Comparison of ENCODE assay signal across 18 cellular contexts in genomic region chr2:70214958-70215357, GRCh38. TPM values are rescaled to one million over a fixed set of nuclear protein-coding genes. Genes with fewer than 3 reads are reported as not detected.
DNase-seq lines count a peak whose midpoint lies in the region; ATAC-seq lines count a peak whose summit lies in the region.
"Had no signal": no experiment of that assay in that cellular context is flagged by ENCODE, and none has a peak within 500 bp of the region (broad histone marks: within the 10 kb centered on the region; RNA-seq: fewer than 3 reads in every experiment).

No MANE protein-coding gene starts in this region.

- DNase-seq in EH (ENCODE audit: low read depth), result peak; percentile 93
- DNase-seq in SK-N-MC (ENCODE audit: low read depth, low spot score), result no peak
- DNase-seq in fibroblast of gingiva (ENCODE audit: low read depth), result peak; percentile 26
- no peak for DNase-seq in neuronal stem cell (ENCODE audit: low spot score)
- DNase-seq: activated naive CD4-positive, alpha-beta T cell treated with anti-CD3 and anti-CD28 coated beads, Interleukin-2, amount 50 U/mL, for 16 hours; CD4-positive, CD25-positive, alpha-beta regulatory T cell; DMS153; left colon; mucosa of descending colon; NCI-H1694; NCI-H345; NK-92 treated with Interleukin-12 subunit alpha and Interleukin-12 subunit beta, amount 100 ng/mL, for 24 hours; stimulated activated CD4-positive, alpha-beta T cell treated with anti-CD3 and anti-CD28 coated beads, Interleukin-4, amount 100 ng/mL, for 4 hours had no signal

- H3K27ac ChIP-seq in SK-N-MC (peak overlapping the region; percentile 12), neuronal stem cell (replicated peaks; ENCODE audit: low read length) (no peak overlapping the region)
- H3K27ac ChIP-seq: suprapubic skin had no signal

- H3K4me2 ChIP-seq in skeletal muscle satellite cell (ENCODE audit: low read length) (peak overlapping the region; percentile 46), neuronal stem cell (ENCODE audit: insufficient read depth, low read length, poor library complexity, severe bottlenecking) (no peak overlapping the region)

- H2BK12ac ChIP-seq in neuronal stem cell (ENCODE audit: low read length), result no peak overlapping the region

- no peak overlapping the region for H4K8ac ChIP-seq in neuronal stem cell (ENCODE audit: low read depth, low read length)

- H3K36me3 ChIP-seq in SK-N-MC (ENCODE audit: insufficient read depth, low read length), result peaks cover 68% of the 10 kb centered on the region
- H3K36me3 ChIP-seq in skeletal muscle satellite cell (ENCODE audit: insufficient read depth, low read length), result peaks cover 57% of the 10 kb centered on the region
- H3K36me3 ChIP-seq in neuronal stem cell (replicated peaks in 1 of 2; ENCODE audit: control insufficient read depth in 2 of 2, insufficient read depth in 2 of 2, low read length in 2 of 2), result peaks cover 23 to 100% of the 10 kb centered on the region in 2 donors

- no peaks in the 10 kb centered on the region for H3K79me1 ChIP-seq in neuronal stem cell (ENCODE audit: low read depth, low read length)

- no peak overlapping the region for H3K4me3 ChIP-seq in SK-N-MC
- H3K4me3 ChIP-seq in skeletal muscle satellite cell (ENCODE audit: low read length), result no peak overlapping the region
- no peak overlapping the region for H3K4me3 ChIP-seq in neuronal stem cell (ENCODE audit: low read length in 2 of 2)
- H3K4me3 ChIP-seq: mucosa of descending colon, suprapubic skin had no signal

- no peak overlapping the region for H4K91ac ChIP-seq in neuronal stem cell (ENCODE audit: low read depth, low read length, poor library complexity)

- no peak overlapping the region for H3K14ac ChIP-seq in neuronal stem cell (ENCODE audit: low read length)

- no peak overlapping the region for H3K23ac ChIP-seq in neuronal stem cell (ENCODE audit: low read depth, low read length, poor library complexity)

- H3K4ac ChIP-seq in neuronal stem cell (ENCODE audit: low read length), result no peak overlapping the region

- H2AFZ ChIP-seq in neuronal stem cell (ENCODE audit: low read length), result no peak overlapping the region

- H2AK5ac ChIP-seq in neuronal stem cell (ENCODE audit: low read depth, low read length), result no peak overlapping the region

- H2BK5ac ChIP-seq in neuronal stem cell (ENCODE audit: low read length), result no peak overlapping the region

- peaks cover 20% of the 10 kb centered on the region for H3K4me1 ChIP-seq in skeletal muscle satellite cell (ENCODE audit: control insufficient read depth, insufficient read depth, low read length)
- H3K4me1 ChIP-seq in neuronal stem cell (ENCODE audit: control insufficient read depth in 2 of 2, insufficient read depth in 1 of 2, low read depth in 1 of 2, low read length in 2 of 2), result no peaks in the 10 kb centered on the region
- H3K4me1 ChIP-seq: suprapubic skin had no signal

- no peak overlapping the region for H3K9ac ChIP-seq in SK-N-MC (ENCODE audit: insufficient read length)
- peak overlapping the region; percentile 9 for H3K9ac ChIP-seq in skeletal muscle satellite cell (ENCODE audit: low read depth, low read length)
- H3K9ac ChIP-seq in neuronal stem cell (ENCODE audit: low read depth, low read length, poor library complexity), result no peak overlapping the region

- WGBS in neuronal stem cell (ENCODE audit: extremely low coverage in 2 of 2, insufficient read length in 2 of 2, insufficient replicate concordance in 1 of 2), 2 donors, result no CpG with 5 or more reads among the region's 2 CpGs

- ATAC-seq in HG02852 (IDR thresholded peaks at IDR 0.05; ENCODE audit: unreplicated experiment) (no peak), GM21529 (IDR thresholded peaks at IDR 0.05; ENCODE audit: unreplicated experiment) (no peak)
- ATAC-seq: esophagus mucosa, left colon, mucosa of descending colon had no signal

- H3K9me3 ChIP-seq in SK-N-MC (ENCODE audit: low read depth, low read length) (no peaks in the 10 kb centered on the region), skeletal muscle satellite cell (replicated peaks; ENCODE audit: low read length) (no peaks in the 10 kb centered on the region), neuronal stem cell (replicated peaks in 1 of 2; ENCODE audit: control insufficient read depth in 2 of 2, insufficient read depth in 1 of 2, low read depth in 1 of 2, low read length in 2 of 2) (no peaks in the 10 kb centered on the region)
- H3K9me3 ChIP-seq: mucosa of descending colon, suprapubic skin had no signal

- H3K27me3 ChIP-seq in skeletal muscle satellite cell (ENCODE audit: control insufficient read depth, insufficient read depth, low read length), result no peaks in the 10 kb centered on the region
- no peaks in the 10 kb centered on the region for H3K27me3 ChIP-seq in neuronal stem cell (ENCODE audit: control insufficient read depth in 3 of 3, insufficient read depth in 3 of 3, low read depth in 1 of 3, low read length in 3 of 3)
- H3K27me3 ChIP-seq: suprapubic skin had no signal

- H2BK15ac ChIP-seq in neuronal stem cell (ENCODE audit: low read length), result no peak overlapping the region

- no peak overlapping the region for H2BK120ac ChIP-seq in neuronal stem cell (ENCODE audit: low read depth, low read length)

- H3K18ac ChIP-seq in neuronal stem cell (ENCODE audit: low read length), result no peak overlapping the region

RNA-seq across cellular contexts. Expression of gene C2orf42, which starts 24.1 kb away (rescaled TPM):
- 12.7 and 15.7 TPM in 2 replicates for total RNA-seq in skeletal muscle satellite cell (2012; rRNA removed)
- polyA plus RNA-seq in neuronal stem cell (2013, experiment 1 of 2), result 5.4 TPM
- 5.6 TPM for polyA plus RNA-seq in neuronal stem cell (2013, experiment 2 of 2)

RNA-seq across cellular contexts. Expression of gene TIA1, which starts 33.5 kb away (rescaled TPM):
- total RNA-seq in skeletal muscle satellite cell (2012; rRNA removed), result 40.4 and 53.5 TPM in 2 replicates
- 134 TPM for polyA plus RNA-seq in neuronal stem cell (2013, experiment 1 of 2)
- polyA plus RNA-seq in neuronal stem cell (2013, experiment 2 of 2), result 134 TPM

RNA-seq across cellular contexts. Expression of gene PCYOX1, which starts 43.0 kb away (rescaled TPM):
- 32.2 and 36.3 TPM in 2 replicates for total RNA-seq in skeletal muscle satellite cell (2012; rRNA removed)
- 33.7 TPM for polyA plus RNA-seq in neuronal stem cell (2013, experiment 1 of 2)
- 33.8 TPM for polyA plus RNA-seq in neuronal stem cell (2013, experiment 2 of 2)

Comparison
In these comparisons a context has a peak if more than half of its experiments do, and no peak if none do; other contexts are left out.
1. DNase-seq: peak in EH (single experiment) and fibroblast of gingiva (single experiment); none in SK-N-MC (single experiment) and neuronal stem cell (single experiment).